13 cellular contexts compared by ENCODE assay signal in the genomic region with DNA sequence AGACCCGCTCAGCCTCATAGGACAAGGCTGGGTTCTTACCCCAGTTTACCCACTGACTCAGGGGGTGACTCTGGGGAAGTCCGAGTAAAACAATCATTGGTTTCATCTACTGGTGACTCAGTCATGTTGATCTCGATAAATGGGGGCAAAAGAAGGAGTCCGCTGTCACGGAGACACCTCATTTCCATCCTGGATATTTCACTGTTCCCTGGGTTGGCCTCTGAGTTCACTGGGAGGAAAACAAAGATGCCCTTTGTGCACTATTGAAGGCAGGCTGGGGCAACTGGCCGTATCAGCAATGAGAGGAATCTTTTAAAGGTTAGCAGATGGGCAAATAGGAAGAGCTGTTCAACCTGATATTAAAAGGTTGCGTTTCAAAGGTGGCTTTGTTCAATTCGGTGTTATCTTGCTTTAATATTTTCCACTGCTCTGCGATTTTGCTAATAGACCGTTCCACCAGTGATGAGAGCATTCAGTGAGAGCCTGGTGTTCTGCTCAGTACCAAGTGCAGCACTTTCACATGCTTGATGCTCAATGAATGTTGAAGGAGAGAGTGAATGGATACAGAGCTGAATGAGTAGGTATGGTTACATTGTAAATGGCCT.
DNase-seq lines count a peak whose midpoint lies in the region; TF ChIP-seq lines count a peak whose summit lies in the region.
"Had no signal": no experiment of that assay in that cellular context is flagged by ENCODE, and none has a peak within 500 bp of the region (broad histone marks: within the 10 kb centered on the region; RNA-seq: fewer than 3 reads in every experiment).

No MANE protein-coding gene starts in this region.

- H3K4me3 ChIP-seq in coronary artery, result no peak overlapping the region
- H3K4me3 ChIP-seq: SJCRH30 had no signal

- TF ChIP-seq CTCF in coronary artery (IDR thresholded peaks at IDR 0.05), result no peak

- H3K27ac ChIP-seq in substantia nigra (ENCODE audit: low read depth, low read length, poor library complexity, severe bottlenecking) (peak overlapping the region; percentile 68), coronary artery (no peak overlapping the region)
- H3K27ac ChIP-seq: SJCRH30 had no signal

- DNase-seq in HT1080 (ENCODE audit: low read depth) (peak; percentile 67), SW480 (ENCODE audit: low spot score) (peak; percentile 16), inferior parietal cortex (ENCODE audit: extremely low spot score) (peak; percentile 56), substantia nigra (lab: John Stamatoyannopoulos, UW) (peak in 24 of 49 donors; percentile 0 to 58 (median 9)), coronary artery (ENCODE audit: low spot score) (no peak), D341Med (ENCODE audit: low spot score) (no peak), COLO668 (lab: John Stamatoyannopoulos, UW; ENCODE audit: unreplicated experiment) (no peak)
- DNase-seq in NK-92 treated with Interleukin-12 subunit alpha and Interleukin-12 subunit beta, amount 100 ng/mL, for 24 hours (lab: John Stamatoyannopoulos, UW), result no peak
- DNase-seq: H7, NCI-H187, NCI-H345, NCI-H69, SJCRH30 had no signal

Comparison
In these comparisons a context has a peak if more than half of its experiments do, and no peak if none do; other contexts are left out.
1. DNase-seq: peak in HT1080 (single experiment), SW480 (single experiment) and inferior parietal cortex (single experiment); none in coronary artery (single experiment), NK-92 treated with Interleukin-12 subunit alpha and Interleukin-12 subunit beta, amount 100 ng/mL, for 24 hours (single experiment), D341Med (single experiment) and COLO668 (single experiment).